ENCODE assay signal across 32 cellular contexts in genomic region chr15:41517895-41518449, GRCh38. TPM values are rescaled to one million over a fixed set of nuclear protein-coding genes. Genes with fewer than 3 reads are reported as not detected.
"Had no signal": no experiment of that assay in that cellular context is flagged by ENCODE, and none has a peak within 500 bp of the region (broad histone marks: within the 10 kb centered on the region; RNA-seq: fewer than 3 reads in every experiment).

No MANE protein-coding gene starts in this region.

- ATAC-seq: activated CD4-positive, CD25-positive, alpha-beta regulatory T cell treated with anti-CD3 and anti-CD28 coated beads, Interleukin-2, amount 50 U/mL, for 24 hours; activated CD8-positive, alpha-beta T cell treated with anti-CD3 and anti-CD28 coated beads for 36 hours; activated naive CD8-positive, alpha-beta T cell treated with anti-CD3 and anti-CD28 coated beads, Interleukin-2, amount 50 U/mL, for 24 hours; activated T-cell treated with anti-CD3 and anti-CD28 coated beads, Interleukin-2, amount 50 U/mL, for 4 hours; body of pancreas; gastroesophageal sphincter; heart right ventricle had no signal

- H3K79me2 ChIP-seq: hepatocyte had no signal

- H3K4me2 ChIP-seq: hepatocyte had no signal

- H3K9me3 Mint-ChIP-seq: activated B cell treated with CpG ODN at 0.5 μM for 24 hours; activated CD8-positive, alpha-beta T cell treated with anti-CD3 and anti-CD28 coated beads for 36 hours; activated naive CD4-positive, alpha-beta T cell treated with anti-CD3 and anti-CD28 coated beads for 36 hours; activated naive CD4-positive, alpha-beta T cell treated with anti-CD3 and anti-CD28 coated beads, Interleukin-2, amount 50 U/mL, for 24 hours; activated naive CD8-positive, alpha-beta T cell treated with anti-CD3 and anti-CD28 coated beads for 36 hours; activated naive CD8-positive, alpha-beta T cell treated with anti-CD3 and anti-CD28 coated beads, Interleukin-2, amount 50 U/mL, for 24 hours; activated T-cell treated with anti-CD3 and anti-CD28 coated beads, Interleukin-2, amount 50 U/mL, for 4 hours; activated T-helper 2 cell treated with anti-CD3 and anti-CD28 coated beads, Interferon-gamma antibody, Interleukin-2, Interleukin-4, amounts not matched to agents 10 μg/mL and 5 μg/mL and 100 μg/mL, durations not matched to agents 14 hours and 24 hours and 36 hours had no signal

- DNase-seq: activated B cell treated with CpG ODN at 0.5 μM for 24 hours; activated CD4-positive, alpha-beta T cell treated with anti-CD3 and anti-CD28 coated beads for 48 hours; activated CD4-positive, alpha-beta T cell treated with anti-CD3 and anti-CD28 coated beads, Interleukin-2, amount 50 U/mL, for 1 hour; activated CD4-positive, alpha-beta T cell treated with anti-CD3 and anti-CD28 coated beads, Interleukin-2, amount 50 U/mL, for 48 hours; activated CD8-positive, alpha-beta memory T cell treated with anti-CD3 and anti-CD28 coated beads for 24 hours; activated CD8-positive, alpha-beta T cell treated with anti-CD3 and anti-CD28 coated beads for 36 hours; activated effector memory CD4-positive, alpha-beta T cell treated with anti-CD3 and anti-CD28 coated beads, Interleukin-2, amount 50 U/mL, for 16 hours; activated naive CD4-positive, alpha-beta T cell treated with anti-CD3 and anti-CD28 coated beads for 36 hours; activated naive CD8-positive, alpha-beta T cell treated with anti-CD3 and anti-CD28 coated beads for 36 hours; activated naive CD8-positive, alpha-beta T cell treated with anti-CD3 and anti-CD28 coated beads, Interleukin-2, amount 50 U/mL, for 24 hours; activated T-cell treated with anti-CD3 and anti-CD28 coated beads, Interleukin-2, amount 50 U/mL, for 4 hours; adrenal gland; amygdala; body of pancreas; caudate nucleus; cortex of kidney; dermis blood vessel endothelial cell; effector CD4-positive, alpha-beta T cell; esophagus squamous epithelium; foreskin melanocyte; heart right ventricle; T1000; WERI-Rb-1 had no signal

- H3K4me3 Mint-ChIP-seq: activated B cell treated with CpG ODN at 0.5 μM for 24 hours; activated CD8-positive, alpha-beta T cell treated with anti-CD3 and anti-CD28 coated beads for 36 hours; activated naive CD4-positive, alpha-beta T cell treated with anti-CD3 and anti-CD28 coated beads for 36 hours; activated naive CD4-positive, alpha-beta T cell treated with anti-CD3 and anti-CD28 coated beads, Interleukin-2, amount 50 U/mL, for 24 hours; activated naive CD8-positive, alpha-beta T cell treated with anti-CD3 and anti-CD28 coated beads for 36 hours; activated naive CD8-positive, alpha-beta T cell treated with anti-CD3 and anti-CD28 coated beads, Interleukin-2, amount 50 U/mL, for 24 hours; activated T-cell treated with anti-CD3 and anti-CD28 coated beads, Interleukin-2, amount 50 U/mL, for 4 hours had no signal

- FAIRE-seq: colon, endometrium, endothelial cell of umbilical vein had no signal

- H2AFZ ChIP-seq: hepatocyte had no signal

- H3K9me3 ChIP-seq: adrenal gland, body of pancreas, esophagus squamous epithelium, gastroesophageal sphincter, heart right ventricle had no signal

- H3K27ac Mint-ChIP-seq: activated B cell treated with CpG ODN at 0.5 μM for 24 hours; activated CD8-positive, alpha-beta T cell treated with anti-CD3 and anti-CD28 coated beads for 36 hours; activated naive CD4-positive, alpha-beta T cell treated with anti-CD3 and anti-CD28 coated beads for 36 hours; activated naive CD4-positive, alpha-beta T cell treated with anti-CD3 and anti-CD28 coated beads, Interleukin-2, amount 50 U/mL, for 24 hours; activated naive CD8-positive, alpha-beta T cell treated with anti-CD3 and anti-CD28 coated beads for 36 hours; activated naive CD8-positive, alpha-beta T cell treated with anti-CD3 and anti-CD28 coated beads, Interleukin-2, amount 50 U/mL, for 24 hours; activated T-helper 2 cell treated with anti-CD3 and anti-CD28 coated beads, Interferon-gamma antibody, Interleukin-2, Interleukin-4, amounts not matched to agents 10 μg/mL and 5 μg/mL and 100 μg/mL, durations not matched to agents 14 hours and 24 hours and 36 hours had no signal

- H3K4me3 ChIP-seq: adrenal gland, body of pancreas, esophagus squamous epithelium, gastroesophageal sphincter, heart right ventricle, hepatocyte had no signal

- H3K27me3 Mint-ChIP-seq: activated B cell treated with CpG ODN at 0.5 μM for 24 hours had no signal

- H3K27ac ChIP-seq: adrenal gland, body of pancreas, epithelial cell of prostate, esophagus squamous epithelium, gastroesophageal sphincter, heart right ventricle, hepatocyte, WERI-Rb-1 had no signal

- H3K36me3 ChIP-seq: adrenal gland had no signal

RNA-seq across cellular contexts. Expression of gene LTK, which starts 4.3 kb away (rescaled TPM):
- total RNA-seq: activated naive CD4-positive, alpha-beta T cell treated with anti-CD3 and anti-CD28 coated beads for 36 hours; body of pancreas; dermis blood vessel endothelial cell had no signal
